Comparison of ENCODE assay signal across 30 cellular contexts in genomic region chr9:120210301-120210700, GRCh38.
"Had no signal": no experiment of that assay in that cellular context is flagged by ENCODE, and none has a peak within 500 bp of the region (broad histone marks: within the 10 kb centered on the region; RNA-seq: fewer than 3 reads in every experiment).

No MANE protein-coding gene starts in this region.

- DNase-seq: activated B cell treated with CpG ODN at 0.5 μM for 24 hours; activated CD4-positive, alpha-beta memory T cell treated with anti-CD3 and anti-CD28 coated beads, Interleukin-2, amount 10 ng/mL, durations not matched to agents 7 days and 5 days; activated CD4-positive, alpha-beta T cell treated with anti-CD3 and anti-CD28 coated beads for 4 hours; activated CD4-positive, CD25-positive, alpha-beta regulatory T cell treated with anti-CD3 and anti-CD28 coated beads, Interleukin-2, amount 50 U/mL, for 72 hours; activated CD8-positive, alpha-beta memory T cell treated with anti-CD3 and anti-CD28 coated beads for 24 hours; activated CD8-positive, alpha-beta memory T cell treated with anti-CD3 and anti-CD28 coated beads, Interleukin-2, amount 10 ng/mL, durations not matched to agents 7 days and 5 days; activated CD8-positive, alpha-beta memory T cell treated with anti-CD3 and anti-CD28 coated beads, Interleukin-2, amount 50 U/mL, for 48 hours; activated effector memory CD4-positive, alpha-beta T cell treated with Interleukin-2 at 50 U/mL for 16 hours; activated naive CD4-positive, alpha-beta T cell treated with anti-CD3 and anti-CD28 coated beads, Interleukin-2, amount 10 ng/mL, durations not matched to agents 7 days and 5 days; activated naive CD8-positive, alpha-beta T cell treated with anti-CD3 and anti-CD28 coated beads, Interleukin-2, amount 50 U/mL, for 24 hours; activated T-cell treated with anti-CD3 and anti-CD28 coated beads, Interleukin-2, amount 50 U/mL, for 48 hours; anterior cingulate cortex; caudate nucleus; cerebellar nuclear complex; Kasumi-1; KG1; MG63; NCI-H1048; NCI-H1417; NCI-H146; NCI-H187; NCI-H2081 treated with DMSO at 0.1 percent for 48 hours; NCI-H2227 treated with DMSO at 0.1 percent for 48 hours; NCI-H524 treated with DMSO at 0.1 percent for 48 hours; PC-9; SIG-M5; SW 1271; T-helper 1 cell; T-helper 2 cell; T-helper 9 cell had no signal
